Comparison of ENCODE assay signal across 9 cellular contexts in genomic region chr9:34652608-34653007, GRCh38. TPM values are rescaled to one million over a fixed set of nuclear protein-coding genes. Genes with fewer than 3 reads are reported as not detected.
DNase-seq lines count a peak whose midpoint lies in the region; ATAC-seq, FAIRE-seq and TF ChIP-seq lines count a peak whose summit lies in the region.
"Had no signal": no experiment of that assay in that cellular context is flagged by ENCODE, and none has a peak within 500 bp of the region (broad histone marks: within the 10 kb centered on the region; RNA-seq: fewer than 3 reads in every experiment).

No MANE protein-coding gene starts in this region.

- peak overlapping the region; percentile 77 for H3K4me3 Mint-ChIP-seq in osteocyte (ENCODE audit: unreplicated experiment)

- peaks cover 12% of the 10 kb centered on the region for H3K36me3 Mint-ChIP-seq in osteocyte (ENCODE audit: unreplicated experiment)

- ATAC-seq in sciatic nerve: no peak
- ATAC-seq in HG02588 (IDR thresholded peaks at IDR 0.05; ENCODE audit: unreplicated experiment): no peak

- intact Hi-C loops in PC-9 (cut with micrococcal nuclease; ENCODE audit: unreplicated experiment) (no loop called here), endothelial cell of umbilical vein (cut with micrococcal nuclease) (loop anchor here (1.0 kb wide), 1 partner anchor 13 kb away; no protein-coding TSS in a partner anchor), sciatic nerve (cut with DNase I) (no loop called here)

- H3K9me2 ChIP-seq in PC-9 (ENCODE audit: insufficient read depth): no peaks in the 10 kb centered on the region

- POLR2A ChIA-PET in BJ (lab: Charles Lee): no interaction called here
- POLR2A ChIA-PET in PC-9 (lab: Charles Lee; ENCODE audit: unreplicated experiment): no interaction called here
- POLR2A ChIA-PET in endothelial cell of umbilical vein (lab: Charles Lee): no interaction called here

- peak overlapping the region; percentile 74 for H3K4me2 ChIP-seq in PC-9
- peak overlapping the region; percentile 44 for H3K4me2 ChIP-seq in endothelial cell of umbilical vein (ENCODE audit: insufficient read depth, low read length)

- no peaks in the 10 kb centered on the region for H3K27me3 Mint-ChIP-seq in osteocyte (ENCODE audit: unreplicated experiment)

- peak overlapping the region; percentile 78 for H3K27ac Mint-ChIP-seq in osteocyte (ENCODE audit: unreplicated experiment)

- H4K20me1 ChIP-seq in PC-9 (ENCODE audit: insufficient read depth): no peaks in the 10 kb centered on the region
- H4K20me1 ChIP-seq in endothelial cell of umbilical vein (replicated peaks; ENCODE audit: control insufficient read depth, extremely low read depth, insufficient read depth, low read length): no peaks in the 10 kb centered on the region

- H3F3A ChIP-seq in PC-9 (ENCODE audit: insufficient read depth, low read depth): peaks cover 7% of the 10 kb centered on the region; the same call in 1 of the 2 replicates

- H3K36me3 ChIP-seq in BJ (ENCODE audit: control insufficient read depth, insufficient read depth, low read length) (peaks cover 11% of the 10 kb centered on the region), PC-9 (ENCODE audit: low read depth) (no peaks in the 10 kb centered on the region), endothelial cell of umbilical vein (ENCODE audit: control insufficient read depth in 2 of 2, extremely low read depth in 1 of 2, insufficient read depth in 2 of 2, low read length in 2 of 2) (peaks cover 0 to 14% of the 10 kb centered on the region in 2 experiments)

- H3K9me3 Mint-ChIP-seq in osteocyte (ENCODE audit: unreplicated experiment): no peaks in the 10 kb centered on the region

- H3K9me1 ChIP-seq in endothelial cell of umbilical vein (replicated peaks; ENCODE audit: control insufficient read depth, extremely low read depth, insufficient read depth, low read length): no peaks in the 10 kb centered on the region

- H3K79me2 ChIP-seq in PC-9 (ENCODE audit: low read depth) (peaks cover 7% of the 10 kb centered on the region; the same call in 1 of the 2 replicates), endothelial cell of umbilical vein (ENCODE audit: control insufficient read depth, insufficient read depth, low read length) (peaks cover under 1% of the 10 kb centered on the region)

- H2AFZ ChIP-seq in PC-9 (no peak overlapping the region), endothelial cell of umbilical vein (ENCODE audit: low read depth, low read length) (peak overlapping the region; percentile 43)

- FAIRE-seq in endothelial cell of umbilical vein (lab: Jason Lieb, UNC) (peak; percentile 8), HTR-8/SVneo (lab: Jason Lieb, UNC) (no peak)
- FAIRE-seq: G401.6 had no signal

- H3K4me1 ChIP-seq in PC-9 (replicated peaks; ENCODE audit: insufficient read depth): peaks cover 13% of the 10 kb centered on the region
- peaks cover 26% of the 10 kb centered on the region for H3K4me1 ChIP-seq in endothelial cell of umbilical vein (ENCODE audit: control insufficient read depth, extremely low read depth, insufficient read depth, low read length)

- CTCF ChIA-PET in BJ (lab: Yijun Ruan, JAX) (interaction anchor here (0.6 to 4.2 kb wide), 5 partner anchors 9 to 32 kb away, joined by 3 to 42 read pairs (median 3); partner anchors contain the start of gene DCTN3), PC-9 (lab: Charles Lee) (no interaction called here), endothelial cell of umbilical vein (lab: Charles Lee) (interaction anchor here (2.2 kb wide), 1 partner anchor 12 kb away, joined by 7 read pairs; no protein-coding TSS in a partner anchor)

- dilution Hi-C loops in endothelial cell of umbilical vein (cut with MboI; ENCODE audit: extremely low pct_ligation_motif_present, low sequenced_read_pairs): no loop called here

- H3K4me1 Mint-ChIP-seq in osteocyte (ENCODE audit: unreplicated experiment): peaks cover 53% of the 10 kb centered on the region

- BruUV-seq in PC-9 (replicated peaks; lab: Mats Ljungman, UMichigan) (no TSS peak), endothelial cell of umbilical vein (replicated peaks; lab: Mats Ljungman, UMichigan) (no TSS peak)

- no peak for TF ChIP-seq POLR2A in endothelial cell of umbilical vein (IDR thresholded peaks at IDR 0.05; ENCODE audit: low read depth, low read length)

- no peak for DNase-seq in BJ (ENCODE audit: low read depth)
- DNase-seq in PC-9: no peak
- DNase-seq in endothelial cell of umbilical vein (ENCODE audit: low read depth, low spot score): no peak
- no peak for DNase-seq in osteocyte (ENCODE audit: extremely low spot score, unreplicated experiment)
- no peak for DNase-seq in stimulated activated CD4-positive, alpha-beta T cell treated with anti-CD3 and anti-CD28 coated beads, Interleukin-15, amount 100 ng/mL, for 24 hours
- DNase-seq in sciatic nerve (ENCODE audit: low spot score): no peak
- no peak for DNase-seq in HTR-8/SVneo (ENCODE audit: insufficient read length, low spot score)

- H3K9ac ChIP-seq in endothelial cell of umbilical vein (replicated peaks; ENCODE audit: extremely low read depth, insufficient read depth, low read length): no peak overlapping the region

- H3K27ac ChIP-seq in PC-9 (no peak overlapping the region), endothelial cell of umbilical vein (ENCODE audit: insufficient read depth, low read depth, low read length) (no peak overlapping the region)

- TF ChIP-seq CTCF in BJ (IDR thresholded peaks at IDR 0.05; ENCODE audit: insufficient read depth, low read depth, low read length) (no peak), PC-9 (conservative IDR thresholded peaks at IDR 0.05) (no peak), endothelial cell of umbilical vein (IDR thresholded peaks at IDR 0.05; ENCODE audit: extremely low read depth in 1 of 2, insufficient read depth in 1 of 2, low read depth in 1 of 2, low read length in 2 of 2) (no peak), osteocyte (IDR thresholded peaks at IDR 0.05) (no peak)

- H3K4me3 ChIP-seq in BJ (ENCODE audit: low read depth, low read length) (peak overlapping the region; percentile 47), PC-9 (peak overlapping the region; percentile 54; the same call in 1 of the 2 replicates), endothelial cell of umbilical vein (replicated peaks in 1 of 3; ENCODE audit: insufficient read depth in 1 of 3, low read depth in 1 of 3, low read length in 3 of 3) (peak overlapping the region in 1 of 3 experiments; percentile 13)

- H3K9me3 ChIP-seq in PC-9 (ENCODE audit: insufficient read depth, low read depth) (no peaks in the 10 kb centered on the region), endothelial cell of umbilical vein (replicated peaks; ENCODE audit: control insufficient read depth, insufficient read depth, low read length) (no peaks in the 10 kb centered on the region)

- H3K27me3 ChIP-seq in BJ (ENCODE audit: control insufficient read depth, insufficient read depth, low read length): no peaks in the 10 kb centered on the region
- H3K27me3 ChIP-seq in PC-9 (ENCODE audit: insufficient read depth, low read depth): no peaks in the 10 kb centered on the region
- H3K27me3 ChIP-seq in endothelial cell of umbilical vein (ENCODE audit: control insufficient read depth in 2 of 2, insufficient read depth in 2 of 2, low read length in 2 of 2): no peaks in the 10 kb centered on the region

RNA-seq across cellular contexts. Expression of gene IL11RA, which starts 0.6 kb away (rescaled TPM):
- polyA plus RNA-seq in BJ (2011; rRNA removed): 21.8 and 38.4 TPM in 2 replicates
- polyA minus RNA-seq in BJ (2011; rRNA and poly(A)+ RNA removed): 16.3 and 18.8 TPM in 2 replicates
- 8.5 and 8.7 TPM in 2 replicates for total RNA-seq in PC-9 (2021)
- 13.6 and 15.3 TPM in 2 replicates for total RNA-seq in endothelial cell of umbilical vein
- polyA plus RNA-seq in endothelial cell of umbilical vein: 18.6 and 22.5 TPM in 2 replicates
- polyA plus RNA-seq in endothelial cell of umbilical vein (2011; cell fraction: cytosol; rRNA removed): 7.2 and 10.3 TPM in 2 replicates
- 49.6 and 67.6 TPM in 2 replicates for polyA plus RNA-seq in endothelial cell of umbilical vein (2011; cell fraction: nucleus; rRNA removed)
- polyA plus RNA-seq in endothelial cell of umbilical vein (2012): 5.0 and 9.8 TPM in 2 replicates
- 6.8 and 10.8 TPM in 2 replicates for polyA minus RNA-seq in endothelial cell of umbilical vein
- 2.8 TPM for polyA minus RNA-seq in endothelial cell of umbilical vein (2011; cell fraction: cytosol; rRNA and poly(A)+ RNA removed)
- 12.5 and 16.8 TPM in 2 replicates for polyA minus RNA-seq in endothelial cell of umbilical vein (2011; cell fraction: nucleus; rRNA and poly(A)+ RNA removed)
- 32.6 and 36.7 TPM in 2 replicates for total RNA-seq in osteocyte
- 31.3 TPM for total RNA-seq in sciatic nerve

RNA-seq across cellular contexts. Expression of gene GALT, which starts 6.1 kb away (rescaled TPM):
- polyA plus RNA-seq in BJ (2011; rRNA removed) (26.6 and 41.5 TPM in 2 replicates), endothelial cell of umbilical vein (58.5 and 61.3 TPM in 2 replicates)
- 13.4 and 14.6 TPM in 2 replicates for polyA minus RNA-seq in BJ (2011; rRNA and poly(A)+ RNA removed)
- total RNA-seq in PC-9 (2021) (13.5 and 18.2 TPM in 2 replicates), endothelial cell of umbilical vein (30.0 and 36.6 TPM in 2 replicates), osteocyte (57.2 and 58.4 TPM in 2 replicates), sciatic nerve (48.9 TPM)
- 22.5 and 25.6 TPM in 2 replicates for polyA plus RNA-seq in endothelial cell of umbilical vein (2011; cell fraction: cytosol; rRNA removed)
- 240 and 284 TPM in 2 replicates for polyA plus RNA-seq in endothelial cell of umbilical vein (2011; cell fraction: nucleus; rRNA removed)
- polyA plus RNA-seq in endothelial cell of umbilical vein (2012): 23.6 and 34.5 TPM in 2 replicates
- polyA minus RNA-seq in endothelial cell of umbilical vein: 29.7 and 32.3 TPM in 2 replicates
- polyA minus RNA-seq in endothelial cell of umbilical vein (2011; cell fraction: cytosol; rRNA and poly(A)+ RNA removed): 8.6 TPM
- 41.9 and 46.0 TPM in 2 replicates for polyA minus RNA-seq in endothelial cell of umbilical vein (2011; cell fraction: nucleus; rRNA and poly(A)+ RNA removed)

RNA-seq across cellular contexts. Expression of gene CCL27, which starts 9.8 kb away (rescaled TPM):
- polyA plus RNA-seq in BJ (2011; rRNA removed): 0.11 and 0.12 TPM in 2 replicates
- not detected in 2 replicates for polyA minus RNA-seq in BJ (2011; rRNA and poly(A)+ RNA removed)
- total RNA-seq in PC-9 (2021): 0.44 and 0.98 TPM in 2 replicates
- total RNA-seq in endothelial cell of umbilical vein: not detected in 2 replicates
- polyA plus RNA-seq in endothelial cell of umbilical vein: not detected in 2 replicates
- not detected in 2 replicates for polyA plus RNA-seq in endothelial cell of umbilical vein (2011; cell fraction: cytosol; rRNA removed)
- polyA plus RNA-seq in endothelial cell of umbilical vein (2011; cell fraction: nucleus; rRNA removed): not detected in 2 replicates
- polyA plus RNA-seq in endothelial cell of umbilical vein (2012): not detected in 2 replicates
- polyA minus RNA-seq in endothelial cell of umbilical vein: not detected in 2 replicates
- polyA minus RNA-seq in endothelial cell of umbilical vein (2011; cell fraction: cytosol; rRNA and poly(A)+ RNA removed): not detected
- not detected in 2 replicates for polyA minus RNA-seq in endothelial cell of umbilical vein (2011; cell fraction: nucleus; rRNA and poly(A)+ RNA removed)
- 0.78 and 1.1 TPM in 2 replicates for total RNA-seq in osteocyte
- total RNA-seq in sciatic nerve: not detected

RNA-seq across cellular contexts. Expression of gene SIGMAR1, which starts 15.0 kb away (rescaled TPM):
- polyA plus RNA-seq in BJ (2011; rRNA removed) (65.4 and 95.5 TPM in 2 replicates), endothelial cell of umbilical vein (78.4 and 83.5 TPM in 2 replicates)
- polyA minus RNA-seq in BJ (2011; rRNA and poly(A)+ RNA removed): 28.4 and 32.7 TPM in 2 replicates
- total RNA-seq in PC-9 (2021) (55.8 and 57.9 TPM in 2 replicates), endothelial cell of umbilical vein (74.1 and 81.2 TPM in 2 replicates), osteocyte (71.9 and 76.7 TPM in 2 replicates), sciatic nerve (43.6 TPM)
- 93.9 and 95.3 TPM in 2 replicates for polyA plus RNA-seq in endothelial cell of umbilical vein (2011; cell fraction: cytosol; rRNA removed)
- polyA plus RNA-seq in endothelial cell of umbilical vein (2011; cell fraction: nucleus; rRNA removed): 24.7 and 27.2 TPM in 2 replicates
- polyA plus RNA-seq in endothelial cell of umbilical vein (2012): 80.0 and 89.4 TPM in 2 replicates
- 61.6 and 63.3 TPM in 2 replicates for polyA minus RNA-seq in endothelial cell of umbilical vein
- polyA minus RNA-seq in endothelial cell of umbilical vein (2011; cell fraction: cytosol; rRNA and poly(A)+ RNA removed): 98.6 TPM
- 15.2 and 20.8 TPM in 2 replicates for polyA minus RNA-seq in endothelial cell of umbilical vein (2011; cell fraction: nucleus; rRNA and poly(A)+ RNA removed)

RNA-seq across cellular contexts. Expression of gene ARID3C, which starts 23.7 kb away (rescaled TPM):
- polyA plus RNA-seq in BJ (2011; rRNA removed): not detected in 2 replicates
- not detected in 2 replicates for polyA minus RNA-seq in BJ (2011; rRNA and poly(A)+ RNA removed)
- not detected in 2 replicates for total RNA-seq in PC-9 (2021)
- total RNA-seq in endothelial cell of umbilical vein: not detected in 2 replicates
- not detected in 2 replicates for polyA plus RNA-seq in endothelial cell of umbilical vein
- polyA plus RNA-seq in endothelial cell of umbilical vein (2011; cell fraction: cytosol; rRNA removed): 0.06 TPM in 1 of 2 replicates, not detected in the other
- polyA plus RNA-seq in endothelial cell of umbilical vein (2011; cell fraction: nucleus; rRNA removed): not detected in 2 replicates
- not detected in 2 replicates for polyA plus RNA-seq in endothelial cell of umbilical vein (2012)
- polyA minus RNA-seq in endothelial cell of umbilical vein: not detected in 2 replicates
- polyA minus RNA-seq in endothelial cell of umbilical vein (2011; cell fraction: cytosol; rRNA and poly(A)+ RNA removed): 0.72 TPM
- polyA minus RNA-seq in endothelial cell of umbilical vein (2011; cell fraction: nucleus; rRNA and poly(A)+ RNA removed): not detected in 2 replicates
- total RNA-seq in osteocyte: not detected in 2 replicates
- 1.2 TPM for total RNA-seq in sciatic nerve
